In the genomic region with DNA sequence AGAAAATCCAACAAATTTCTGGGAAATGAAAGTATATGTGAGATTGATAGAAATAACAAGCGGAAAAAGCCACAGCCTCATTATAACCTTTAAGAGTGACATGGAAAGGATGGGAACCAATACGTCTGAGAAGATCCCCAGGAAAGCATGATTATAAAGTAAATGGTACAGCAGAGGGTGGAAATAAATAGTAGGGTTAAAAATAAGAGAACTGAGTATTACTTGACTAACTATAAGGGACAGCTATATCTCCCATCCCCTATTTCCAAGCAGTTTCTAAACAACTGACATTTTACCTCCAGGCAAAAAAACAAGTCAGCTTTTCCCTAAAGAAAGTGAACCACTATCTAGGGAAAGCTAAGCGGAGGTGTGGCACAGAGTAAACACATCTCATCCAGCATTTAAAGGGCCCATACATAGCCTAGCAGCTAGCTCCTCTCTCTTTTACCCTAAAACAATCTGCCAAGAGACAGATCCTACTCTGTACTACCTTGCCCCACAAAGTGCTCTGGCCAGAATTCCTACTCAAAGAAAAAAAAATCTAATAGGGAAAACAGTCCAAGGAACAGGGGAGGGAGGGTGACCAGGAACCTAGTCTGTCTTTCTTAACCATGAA, we compare ENCODE assay signal across 19 cellular contexts. TPM values are rescaled to one million over a fixed set of nuclear protein-coding genes. Genes with fewer than 3 reads are reported as not detected.
A peak's percentile ranks its signal among the peaks of the same experiment; 100 is the strongest.
DNase-seq lines count a peak whose midpoint lies in the region; ATAC-seq, FAIRE-seq and TF ChIP-seq lines count a peak whose summit lies in the region.
"Had no signal": no experiment of that assay in that cellular context is flagged by ENCODE, and none has a peak within 500 bp of the region (broad histone marks: within the 10 kb centered on the region; RNA-seq: fewer than 3 reads in every experiment).

No MANE protein-coding gene starts in this region.

- H3K36me3 Mint-ChIP-seq in activated T-cell treated with anti-CD3 and anti-CD28 coated beads, Interleukin-2, amount 50 U/mL, for 72 hours (ENCODE audit: insufficient read depth in 2 of 2), result peaks cover 0 to 5% of the 10 kb centered on the region in 2 donors
- H3K36me3 Mint-ChIP-seq: activated naive CD4-positive, alpha-beta T cell treated with anti-CD3 and anti-CD28 coated beads, Interleukin-2, amount 50 U/mL, for 72 hours; naive B cell had no signal

- POLR2A ChIA-PET in SK-N-SH (lab: Yijun Ruan, JAX), result no interaction called here

- DNase-seq in activated T-cell treated with anti-CD3 and anti-CD28 coated beads, Interleukin-2, amount 50 U/mL, for 72 hours, result no peak
- DNase-seq in activated T-cell treated with anti-CD3 and anti-CD28 coated beads, Interleukin-2, amount 50 U/mL, for 1 hour, result no peak
- DNase-seq in SK-N-SH (no peak), left lobe of liver (ENCODE audit: low spot score) (no peak), small intestine (peak; percentile 27), nucleus accumbens (lab: John Stamatoyannopoulos, UW) (no peak)
- DNase-seq: activated CD8-positive, alpha-beta memory T cell treated with anti-CD3 and anti-CD28 coated beads, Interleukin-2, amount 50 U/mL, for 4 hours; central memory CD4-positive, alpha-beta T cell; naive B cell; NCI-H1105; NCI-H446 treated with DMSO at 0.1 percent for 48 hours; Peyer's patch; stimulated activated naive CD4-positive, alpha-beta T cell treated with Interleukin-2 at 50 U/mL for 16 hours; uterus had no signal

- no peaks in the 10 kb centered on the region for H3K9me2 ChIP-seq in SK-N-SH

- H3K4me1 ChIP-seq in SK-N-SH (ENCODE audit: control insufficient read depth in 1 of 2, insufficient read depth in 2 of 2, low read depth in 1 of 2, low read length in 1 of 2), result peaks cover 6 to 27% of the 10 kb centered on the region in 2 experiments; a peak in 3 of 4 replicates
- H3K4me1 ChIP-seq in small intestine (ENCODE audit: control insufficient read depth in 2 of 2, insufficient read depth in 1 of 2, low read depth in 1 of 2, low read length in 1 of 2), result no peaks in the 10 kb centered on the region

- H3K9me3 ChIP-seq in SK-N-SH, result no peaks in the 10 kb centered on the region
- H3K9me3 ChIP-seq in small intestine (ENCODE audit: control insufficient read depth, low read depth), result no peaks in the 10 kb centered on the region
- H3K9me3 ChIP-seq: Peyer's patch, uterus had no signal

- 0 out of 2 replicates have a peak overlapping the region, but pooled peaks have one; percentile 1 for H3K9ac ChIP-seq in SK-N-SH

- H3K79me2 ChIP-seq in SK-N-SH (ENCODE audit: insufficient read depth), result peaks cover 96% of the 10 kb centered on the region

- CTCF ChIA-PET in SK-N-SH (lab: Yijun Ruan, JAX), result no interaction called here

- no peak for TF ChIP-seq RAD21 in SK-N-SH (IDR thresholded peaks at IDR 0.05; ENCODE audit: low read length)

- H3K27ac ChIP-seq in SK-N-SH (ENCODE audit: low read depth in 2 of 2, low read length in 1 of 2) (peak overlapping the region in 1 of 2 experiments; percentile 70; a peak in 2 of 4 replicates), small intestine (ENCODE audit: low read depth in 1 of 2, low read length in 1 of 2) (no peak overlapping the region)
- H3K27ac ChIP-seq: Peyer's patch, uterus had no signal

- peak overlapping the region; percentile 70 for H3K4me2 ChIP-seq in SK-N-SH

- H3K27me3 Mint-ChIP-seq in activated T-cell treated with anti-CD3 and anti-CD28 coated beads, Interleukin-2, amount 50 U/mL, for 72 hours (ENCODE audit: low read depth), result no peaks in the 10 kb centered on the region
- H3K27me3 Mint-ChIP-seq: naive B cell had no signal

- TF ChIP-seq EP300 in SK-N-SH (IDR thresholded peaks at IDR 0.05; ENCODE audit: borderline replicate concordance in 1 of 2, low read depth in 1 of 2, low read length in 1 of 2), result no peak

- H3K9me3 Mint-ChIP-seq in activated T-cell treated with anti-CD3 and anti-CD28 coated beads, Interleukin-2, amount 50 U/mL, for 72 hours, result no peaks in the 10 kb centered on the region
- H3K9me3 Mint-ChIP-seq: activated naive CD4-positive, alpha-beta T cell treated with anti-CD3 and anti-CD28 coated beads, Interleukin-2, amount 50 U/mL, for 72 hours; naive B cell; T-helper 1 cell treated with Interleukin-12 subunit alpha and Interleukin-12 subunit beta and Interleukin-4 antibody, amounts not matched to agents 30 μg/mL and 1 μg/mL, for 36 hours had no signal

- no peak overlapping the region for H2AFZ ChIP-seq in SK-N-SH (ENCODE audit: low read depth)

- WGBS in SK-N-SH (ENCODE audit: low lambda C conversion rate), result 91% methylated on average over 3 of the region's 3 CpGs
- WGBS in small intestine, 3 donors, result 51 to 78% (median 68%) methylated on average over 3 of the region's 3 CpGs

- H3K27ac Mint-ChIP-seq in activated T-cell treated with anti-CD3 and anti-CD28 coated beads, Interleukin-2, amount 50 U/mL, for 72 hours, result peak overlapping the region; percentile 74
- H3K27ac Mint-ChIP-seq: activated naive CD4-positive, alpha-beta T cell treated with anti-CD3 and anti-CD28 coated beads, Interleukin-2, amount 50 U/mL, for 72 hours; T-helper 1 cell treated with Interleukin-12 subunit alpha and Interleukin-12 subunit beta and Interleukin-4 antibody, amounts not matched to agents 30 μg/mL and 1 μg/mL, for 36 hours had no signal

- H3K4me3 Mint-ChIP-seq in activated T-cell treated with anti-CD3 and anti-CD28 coated beads, Interleukin-2, amount 50 U/mL, for 72 hours, result peak overlapping the region in 1 of 2 donors; percentile 27
- H3K4me3 Mint-ChIP-seq: T-helper 1 cell treated with Interleukin-12 subunit alpha and Interleukin-12 subunit beta and Interleukin-4 antibody, amounts not matched to agents 30 μg/mL and 1 μg/mL, for 36 hours had no signal

- peaks cover 14% of the 10 kb centered on the region for H3F3A ChIP-seq in SK-N-SH (replicated peaks; ENCODE audit: insufficient read depth)

- FAIRE-seq in small intestine (lab: Jason Lieb, UNC), result no peak
- FAIRE-seq: G401.6 had no signal

- peaks cover 87% of the 10 kb centered on the region for H3K4me1 Mint-ChIP-seq in activated T-cell treated with anti-CD3 and anti-CD28 coated beads, Interleukin-2, amount 50 U/mL, for 72 hours (ENCODE audit: low read depth)

- peaks cover 6% of the 10 kb centered on the region for H4K20me1 ChIP-seq in SK-N-SH (ENCODE audit: insufficient read depth)

- no peak for TF ChIP-seq CTCF in SK-N-SH (IDR thresholded peaks at IDR 0.05)

- ATAC-seq in activated T-cell treated with anti-CD3 and anti-CD28 coated beads, Interleukin-2, amount 50 U/mL, for 72 hours (replicated peaks in 1 of 2), result no peak
- ATAC-seq in left lobe of liver (peak; percentile 59), HG02763 (IDR thresholded peaks at IDR 0.05; ENCODE audit: unreplicated experiment) (no peak), HG03159 (IDR thresholded peaks at IDR 0.05; ENCODE audit: unreplicated experiment) (no peak)

- peaks cover 0 to 7% of the 10 kb centered on the region in 2 experiments for H3K36me3 ChIP-seq in SK-N-SH (replicated peaks in 1 of 2; ENCODE audit: control insufficient read depth in 1 of 2, insufficient read depth in 2 of 2, low read length in 1 of 2)
- no peaks in the 10 kb centered on the region for H3K36me3 ChIP-seq in small intestine (ENCODE audit: control insufficient read depth in 2 of 2, insufficient read depth in 2 of 2, low read length in 2 of 2)
- H3K36me3 ChIP-seq: Peyer's patch, uterus had no signal

- H3K4me3 ChIP-seq in SK-N-SH (ENCODE audit: low read depth in 2 of 2, low read length in 1 of 2) (peak overlapping the region in 1 of 2 experiments; percentile 41; a peak in 2 of 4 replicates), small intestine (ENCODE audit: low read depth in 1 of 2, low read length in 2 of 2) (no peak overlapping the region)
- H3K4me3 ChIP-seq: Peyer's patch, uterus had no signal

- H3K27me3 ChIP-seq in SK-N-SH (ENCODE audit: insufficient read depth), result no peaks in the 10 kb centered on the region
- H3K27me3 ChIP-seq in small intestine (ENCODE audit: control insufficient read depth in 2 of 2, insufficient read depth in 2 of 2, low read length in 2 of 2), result no peaks in the 10 kb centered on the region
- H3K27me3 ChIP-seq: Peyer's patch, uterus had no signal

TF ChIP-seq in SK-N-SH, 30 proteins besides CTCF, POLR2A, EP300 and RAD21:
- TF ChIP-seq ELF1 (IDR thresholded peaks at IDR 0.05) (no peak), TAF1 (IDR thresholded peaks at IDR 0.05; ENCODE audit: borderline replicate concordance, low read depth, low read length) (no peak), RCOR1 (IDR thresholded peaks at IDR 0.05; ENCODE audit: low read length) (no peak), YY1 (IDR thresholded peaks at IDR 0.05; ENCODE audit: low read depth) (no peak), MXI1 (IDR thresholded peaks at IDR 0.05; ENCODE audit: low read depth, low read length) (no peak), FOSL2 (IDR thresholded peaks at IDR 0.05; ENCODE audit: borderline replicate concordance, low read depth) (no peak)
TF ChIP-seq in SK-N-SH: peak in this region for 0.

RNA-seq across cellular contexts. Expression of a gene that starts 11.2 kb away (rescaled TPM):
- total RNA-seq in activated T-cell treated with anti-CD3 and anti-CD28 coated beads, Interleukin-2, amount 50 U/mL, for 72 hours, result 10 to 100 TPM; 75.0 to 75.6 TPM
- polyA plus RNA-seq in SK-N-SH (2012; rRNA removed), result 9.5 and 10.6 TPM in 2 replicates
- 13.2 and 13.7 TPM in 2 replicates for polyA plus RNA-seq in SK-N-SH (2012; cell fraction: cytosol; rRNA removed)
- polyA plus RNA-seq in SK-N-SH (2012; cell fraction: nucleus; rRNA removed), result 12.0 and 18.9 TPM in 2 replicates
- 23.2 TPM for total RNA-seq in left lobe of liver
- polyA plus RNA-seq in small intestine, result 1 to 10 TPM; 4.5 to 8.2 (median 5.1) TPM
